Comparison of ENCODE assay signal across 13 cellular contexts in genomic region chr1:214386747-214387146, GRCh38.
DNase-seq lines count a peak whose midpoint lies in the region; ATAC-seq and TF ChIP-seq lines count a peak whose summit lies in the region.
"Had no signal": no experiment of that assay in that cellular context is flagged by ENCODE, and none has a peak within 500 bp of the region (broad histone marks: within the 10 kb centered on the region; RNA-seq: fewer than 3 reads in every experiment).

No MANE protein-coding gene starts in this region.

- no peak overlapping the region for H2BK120ac ChIP-seq in IMR-90 (ENCODE audit: low read depth, low read length)
- no peak overlapping the region for H2BK120ac ChIP-seq in mesenchymal stem cell (ENCODE audit: low read depth, low read length)

- POLR2A ChIA-PET in IMR-90 (lab: Charles Lee; ENCODE audit: unreplicated experiment), result no interaction called here

- H3K36me3 ChIP-seq in IMR-90 (ENCODE audit: control insufficient read depth, insufficient read depth, low read length), result peaks cover 44% of the 10 kb centered on the region
- H3K36me3 ChIP-seq in mesenchymal stem cell (ENCODE audit: control insufficient read depth in 1 of 2, insufficient read depth in 2 of 2, low read depth in 1 of 2, low read length in 2 of 2), result peaks cover 44 to 83% of the 10 kb centered on the region in 2 experiments
- H3K36me3 ChIP-seq: BLaER1 had no signal

- BruUV-seq in IMR-90 (replicated peaks; lab: Mats Ljungman, UMichigan), result no TSS peak

- H2AFZ ChIP-seq in IMR-90 (replicated peaks; ENCODE audit: low read length, poor library complexity) (no peak overlapping the region), mesenchymal stem cell (ENCODE audit: low read depth, low read length) (no peak overlapping the region)

- no peaks in the 10 kb centered on the region for H3K4me1 Mint-ChIP-seq in activated T-helper 17 cell treated with anti-CD3 and anti-CD28 coated beads, Interleukin-2, amount 50 U/mL, for 72 hours
- no peaks in the 10 kb centered on the region for H3K4me1 Mint-ChIP-seq in activated T-cell treated with anti-CD3 and anti-CD28 coated beads, Interleukin-2, amount 50 U/mL, for 4 hours (ENCODE audit: low read depth)

- TF ChIP-seq RAD21 in IMR-90 (IDR thresholded peaks at IDR 0.05; ENCODE audit: low read length), result no peak

- H2BK15ac ChIP-seq in IMR-90 (ENCODE audit: low read depth, low read length) (no peak overlapping the region), mesenchymal stem cell (ENCODE audit: low read depth, poor library complexity, severe bottlenecking) (no peak overlapping the region)

- peak; percentile 51; the same call in 1 of the 2 replicates for ATAC-seq in IMR-90 (ENCODE audit: low read depth)
- peak; percentile 89 for ATAC-seq in activated T-helper 17 cell treated with anti-CD3 and anti-CD28 coated beads, Interleukin-2, amount 50 U/mL, for 72 hours (replicated peaks)
- no peak for ATAC-seq in activated T-cell treated with anti-CD3 and anti-CD28 coated beads, Interleukin-2, amount 50 U/mL, for 4 hours

- H3K9ac ChIP-seq in IMR-90 (ENCODE audit: low read depth, low read length), result no peak overlapping the region
- peak overlapping the region; percentile 55 for H3K9ac ChIP-seq in mesenchymal stem cell (ENCODE audit: low read length)
- H3K9ac ChIP-seq: BLaER1 had no signal

- no peak for TF ChIP-seq POLR2A in IMR-90 (IDR thresholded peaks at IDR 0.05; ENCODE audit: low read depth, low read length)

- H3K27me3 Mint-ChIP-seq in activated T-helper 17 cell treated with anti-CD3 and anti-CD28 coated beads, Interleukin-2, amount 50 U/mL, for 72 hours, result peaks cover 3% of the 10 kb centered on the region
- no peaks in the 10 kb centered on the region for H3K27me3 Mint-ChIP-seq in activated T-cell treated with anti-CD3 and anti-CD28 coated beads, Interleukin-2, amount 50 U/mL, for 4 hours (ENCODE audit: low read depth)
- H3K27me3 Mint-ChIP-seq: dendritic cell treated with granulocyte-macrophage colony-stimulating factor and Interleukin-4, amounts not matched to agents 40 ng/mL and 50 ng/mL, for 4 days had no signal

- H3K23ac ChIP-seq in IMR-90 (ENCODE audit: low read depth, low read length) (no peak overlapping the region), mesenchymal stem cell (ENCODE audit: low read length in 2 of 2) (no peak overlapping the region)

- intact Hi-C loops in IMR-90 (cut with micrococcal nuclease), result no loop called here

- 100% methylated on average over 7 of the region's 14 CpGs; no CpG with 5 or more reads in 1 of the 2 experiments for WGBS in IMR-90 (ENCODE audit: extremely low coverage in 2 of 2, insufficient read length in 1 of 2), 2 experiments
- WGBS in mesenchymal stem cell, result 33% methylated on average over 8 of the region's 14 CpGs

- no peak overlapping the region for H3K27ac ChIP-seq in IMR-90 (ENCODE audit: insufficient read depth, low read length)
- H3K27ac ChIP-seq in mesenchymal stem cell (ENCODE audit: low read length, poor library complexity, severe bottlenecking), result peak overlapping the region; percentile 46
- H3K27ac ChIP-seq: BLaER1 had no signal

- H2BK5ac ChIP-seq in IMR-90 (ENCODE audit: low read depth, low read length, poor library complexity, severe bottlenecking) (no peak overlapping the region), mesenchymal stem cell (ENCODE audit: low read depth, low read length, poor library complexity, severe bottlenecking) (no peak overlapping the region)

- peak overlapping the region; percentile 51 for H3K27ac Mint-ChIP-seq in activated T-helper 17 cell treated with anti-CD3 and anti-CD28 coated beads, Interleukin-2, amount 50 U/mL, for 72 hours
- H3K27ac Mint-ChIP-seq: dendritic cell treated with granulocyte-macrophage colony-stimulating factor and Interleukin-4, amounts not matched to agents 40 ng/mL and 50 ng/mL, for 4 days had no signal

- no peak overlapping the region for H2BK12ac ChIP-seq in mesenchymal stem cell (ENCODE audit: low read length in 2 of 2)

- H3K4me1 ChIP-seq in IMR-90 (ENCODE audit: control insufficient read depth, insufficient read depth, low read length), result no peaks in the 10 kb centered on the region
- H3K4me1 ChIP-seq in mesenchymal stem cell (ENCODE audit: control insufficient read depth, insufficient read depth, low read depth, low read length), result peaks cover 12% of the 10 kb centered on the region
- H3K4me1 ChIP-seq: BLaER1 had no signal

- H4K91ac ChIP-seq in IMR-90 (ENCODE audit: insufficient read depth, low read depth, low read length) (no peak overlapping the region), mesenchymal stem cell (ENCODE audit: low read length) (no peak overlapping the region)

- H2AK5ac ChIP-seq in IMR-90 (ENCODE audit: low read depth, low read length), result no peak overlapping the region
- no peak overlapping the region for H2AK5ac ChIP-seq in mesenchymal stem cell (ENCODE audit: low read length, severe bottlenecking)

- H4K5ac ChIP-seq in IMR-90 (ENCODE audit: low read depth, low read length), result no peak overlapping the region

- H3K14ac ChIP-seq in IMR-90 (replicated peaks; ENCODE audit: low read depth, low read length) (no peak overlapping the region), mesenchymal stem cell (ENCODE audit: low read length in 2 of 2) (peak overlapping the region in 1 of 2 experiments; percentile 9)

- H2BK20ac ChIP-seq in IMR-90 (ENCODE audit: low read depth, low read length), result no peak overlapping the region

- H2AK9ac ChIP-seq in IMR-90 (replicated peaks; ENCODE audit: low read depth, low read length, poor library complexity), result no peak overlapping the region

- H3K4me2 ChIP-seq in IMR-90 (ENCODE audit: low read depth, low read length) (no peak overlapping the region), mesenchymal stem cell (ENCODE audit: low read length, poor library complexity, severe bottlenecking) (no peak overlapping the region)
- H3K4me2 ChIP-seq: BLaER1 had no signal

- dilution Hi-C loops in IMR-90 (cut with HindIII; ENCODE audit: low sequenced_read_pairs, unreplicated experiment), result no loop called here

- H4K20me1 ChIP-seq in IMR-90 (ENCODE audit: insufficient read depth, low read length), result no peaks in the 10 kb centered on the region
- H4K20me1 ChIP-seq: BLaER1 had no signal

- H3K9me1 ChIP-seq in IMR-90 (ENCODE audit: insufficient read depth, low read length), result peaks cover 4% of the 10 kb centered on the region

- no peaks in the 10 kb centered on the region for H3K9me3 Mint-ChIP-seq in activated T-helper 17 cell treated with anti-CD3 and anti-CD28 coated beads, Interleukin-2, amount 50 U/mL, for 72 hours
- H3K9me3 Mint-ChIP-seq in activated T-cell treated with anti-CD3 and anti-CD28 coated beads, Interleukin-2, amount 50 U/mL, for 4 hours, result no peaks in the 10 kb centered on the region
- H3K9me3 Mint-ChIP-seq: dendritic cell treated with granulocyte-macrophage colony-stimulating factor and Interleukin-4, amounts not matched to agents 40 ng/mL and 50 ng/mL, for 4 days had no signal

- DNase-seq in AG20443 (ENCODE audit: low spot score) (peak; percentile 38), IMR-90 (peak; percentile 42), mesenchymal stem cell (peak; percentile 88), Ammon's horn (ENCODE audit: low spot score) (no peak), NCI-H510A (lab: John Stamatoyannopoulos, UW) (no peak)
- DNase-seq in stimulated activated naive CD4-positive, alpha-beta T cell treated with Interleukin-2 at 50 U/mL for 16 hours (lab: John Stamatoyannopoulos, UW), result no peak
- no peak for DNase-seq in activated T-cell treated with anti-CD3 and anti-CD28 coated beads, Interleukin-2, amount 50 U/mL, for 4 hours
- DNase-seq: hippocampal formation, NCI-H1105, small intestine had no signal

- H3K79me1 ChIP-seq in IMR-90 (ENCODE audit: low read depth in 1 of 2, low read length in 2 of 2) (peaks cover 18 to 45% of the 10 kb centered on the region in 2 experiments), mesenchymal stem cell (replicated peaks; ENCODE audit: low read length, poor library complexity, severe bottlenecking) (peaks cover 2% of the 10 kb centered on the region)

- H3K36me3 Mint-ChIP-seq in activated T-helper 17 cell treated with anti-CD3 and anti-CD28 coated beads, Interleukin-2, amount 50 U/mL, for 72 hours (ENCODE audit: low read depth), result no peaks in the 10 kb centered on the region
- no peaks in the 10 kb centered on the region for H3K36me3 Mint-ChIP-seq in activated T-cell treated with anti-CD3 and anti-CD28 coated beads, Interleukin-2, amount 50 U/mL, for 4 hours (ENCODE audit: insufficient read depth)

- in situ Hi-C loops in IMR-90 (cut with MboI; ENCODE audit: low sequenced_read_pairs), result loop anchor here (5.0 kb wide), 1 partner anchor 201 kb away; no protein-coding TSS in a partner anchor

- H3K56ac ChIP-seq in IMR-90 (ENCODE audit: extremely low read depth, insufficient read depth, low read length), result no peak overlapping the region

- H3K4me3 ChIP-seq in IMR-90 (ENCODE audit: insufficient read depth, low read depth, low read length), result no peak overlapping the region
- H3K4me3 ChIP-seq in mesenchymal stem cell (ENCODE audit: insufficient read depth in 1 of 2, low read depth in 1 of 2, low read length in 2 of 2), result no peak overlapping the region
- H3K4me3 ChIP-seq: BLaER1 had no signal

- H4K8ac ChIP-seq in IMR-90 (ENCODE audit: low read depth in 2 of 2, low read length in 2 of 2), result no peak overlapping the region
- peak overlapping the region; percentile 66 for H4K8ac ChIP-seq in mesenchymal stem cell (ENCODE audit: low read length)

- CTCF ChIA-PET in IMR-90 (lab: Yijun Ruan, JAX), result no interaction called here

- no peak overlapping the region for H3K4me3 Mint-ChIP-seq in activated T-helper 17 cell treated with anti-CD3 and anti-CD28 coated beads, Interleukin-2, amount 50 U/mL, for 72 hours
- H3K4me3 Mint-ChIP-seq in activated T-cell treated with anti-CD3 and anti-CD28 coated beads, Interleukin-2, amount 50 U/mL, for 4 hours, result no peak overlapping the region
- H3K4me3 Mint-ChIP-seq: dendritic cell treated with granulocyte-macrophage colony-stimulating factor and Interleukin-4, amounts not matched to agents 40 ng/mL and 50 ng/mL, for 4 days had no signal

- no peaks in the 10 kb centered on the region for H3K9me3 ChIP-seq in IMR-90 (ENCODE audit: control insufficient read depth, insufficient read depth, low read length)
- H3K9me3 ChIP-seq in mesenchymal stem cell (ENCODE audit: control insufficient read depth, low read length), result no peaks in the 10 kb centered on the region
- H3K9me3 ChIP-seq: BLaER1 had no signal

- no peak overlapping the region for H3K4ac ChIP-seq in IMR-90 (ENCODE audit: low read depth, low read length)
- no peak overlapping the region for H3K4ac ChIP-seq in mesenchymal stem cell (ENCODE audit: low read depth in 1 of 2, low read length in 2 of 2)

- H3K18ac ChIP-seq in IMR-90 (ENCODE audit: low read depth, low read length) (no peak overlapping the region), mesenchymal stem cell (ENCODE audit: low read depth in 1 of 2, low read length in 2 of 2) (no peak overlapping the region)

- TF ChIP-seq CTCF in IMR-90 (conservative IDR thresholded peaks at IDR 0.05; ENCODE audit: low read depth, low read length), result no peak

- H3K27me3 ChIP-seq in IMR-90 (ENCODE audit: control insufficient read depth, insufficient read depth, low read length), result no peaks in the 10 kb centered on the region
- no peaks in the 10 kb centered on the region for H3K27me3 ChIP-seq in mesenchymal stem cell (ENCODE audit: control insufficient read depth in 1 of 2, insufficient read depth in 1 of 2, low read length in 2 of 2)
- H3K27me3 ChIP-seq: BLaER1 had no signal

TF ChIP-seq in IMR-90, 13 proteins besides CTCF, POLR2A, EP300 and RAD21 (continues in another document):
- no peak for TF ChIP-seq MAZ (IDR thresholded peaks at IDR 0.05; ENCODE audit: borderline replicate concordance, low read depth, low read length)

Comparison
In these comparisons a context has a peak if more than half of its experiments do, and no peak if none do; other contexts are left out.
1. DNase-seq: peak in AG20443 (single experiment), IMR-90 (single experiment) and mesenchymal stem cell (single experiment); none in stimulated activated naive CD4-positive, alpha-beta T cell treated with Interleukin-2 at 50 U/mL for 16 hours (single experiment), Ammon's horn (single experiment), NCI-H510A (single experiment) and activated T-cell treated with anti-CD3 and anti-CD28 coated beads, Interleukin-2, amount 50 U/mL, for 4 hours (single experiment).
2. ATAC-seq: peak in IMR-90 (single experiment) and activated T-helper 17 cell treated with anti-CD3 and anti-CD28 coated beads, Interleukin-2, amount 50 U/mL, for 72 hours (single experiment); none in activated T-cell treated with anti-CD3 and anti-CD28 coated beads, Interleukin-2, amount 50 U/mL, for 4 hours (0 of 2).